In genomic region chr2:128309341-128310093, GRCh38 we compare ENCODE assay signal across 8 cellular contexts. TPM values are rescaled to one million over a fixed set of nuclear protein-coding genes. Genes with fewer than 3 reads are reported as not detected.
DNase-seq lines count a peak whose midpoint lies in the region; ATAC-seq, FAIRE-seq and TF ChIP-seq lines count a peak whose summit lies in the region.

No MANE protein-coding gene starts in this region.

- peaks cover 5% of the 10 kb centered on the region for H3K36me3 Mint-ChIP-seq in type B pancreatic cell

- H3K9me3 Mint-ChIP-seq in type B pancreatic cell, result no peaks in the 10 kb centered on the region

- TF ChIP-seq EP300 in HepG2 (IDR thresholded peaks at IDR 0.05; ENCODE audit: low read depth in 2 of 2, low read length in 2 of 2) (peak; percentile 11 to 93; a peak in 3 of 4 replicates), HepG2 (CRISPR knock-in tag; IDR thresholded peaks at IDR 0.05; ENCODE audit: borderline replicate concordance) (peak; percentile 94)

- peak; percentile 34 for TF ChIP-seq RAD21 in HepG2 (CRISPR knock-in tag; IDR thresholded peaks at IDR 0.05)

- ATAC-seq in HepG2 (peak; percentile 81), GM21825 (IDR thresholded peaks at IDR 0.05; ENCODE audit: unreplicated experiment) (no peak), GM21526 (IDR thresholded peaks at IDR 0.05; ENCODE audit: low FRiP score, unreplicated experiment) (no peak)

- peak overlapping the region; percentile 57 for H3K4me3 Mint-ChIP-seq in type B pancreatic cell

- peaks cover 96% of the 10 kb centered on the region for H4K20me1 ChIP-seq in HepG2 (ENCODE audit: insufficient read depth, low read length)

- H3K4me1 ChIP-seq in HepG2 (ENCODE audit: insufficient read depth, low read length), result peaks cover 100% of the 10 kb centered on the region

- peaks cover 97% of the 10 kb centered on the region for H3K79me2 ChIP-seq in HepG2 (ENCODE audit: insufficient read depth, low read length)

- POLR2A ChIA-PET in HepG2 (lab: Yijun Ruan, JAX), result interaction anchor here (0.6 to 2.8 kb wide), 16 partner anchors 7 to 452 kb away, joined by 3 to 12 read pairs (median 4); partner anchors contain the start of genes SAP130 and UGGT1

- intact Hi-C loops in HepG2 (cut with micrococcal nuclease; ENCODE audit: unreplicated experiment), result loop anchor here (1.0 to 5.0 kb wide), 7 partner anchors 8 to 282 kb away; partner anchors contain the start of gene SAP130

- TF ChIP-seq CTCF in HepG2 (CRISPR knock-in tag; IDR thresholded peaks at IDR 0.05), result peak; percentile 58
- TF ChIP-seq CTCF in type B pancreatic cell (conservative IDR thresholded peaks at IDR 0.05), result no peak
- TF ChIP-seq CTCF in D721Med (IDR thresholded peaks at IDR 0.05; ENCODE audit: insufficient read depth, missing control alignments), result no peak

- peak overlapping the region; percentile 80 for H3K27ac Mint-ChIP-seq in type B pancreatic cell

- no TSS peak for BruUV-seq in HepG2 (replicated peaks; lab: Mats Ljungman, UMichigan)

- peak in 1 of 2 experiments; percentile 54; a peak in 1 of 4 replicates for TF ChIP-seq POLR2A in HepG2 (IDR thresholded peaks at IDR 0.05; ENCODE audit: insufficient read depth in 1 of 2, low read depth in 2 of 2, low read length in 2 of 2)

- DNase-seq in activated T-cell treated with anti-CD3 and anti-CD28 coated beads, Interleukin-2, amount 50 U/mL, for 1 hour, result peak; percentile 10
- DNase-seq in activated T-cell treated with anti-CD3 and anti-CD28 coated beads, Interleukin-2, amount 50 U/mL, for 48 hours, result no peak
- peak; percentile 9 for DNase-seq in activated naive CD4-positive, alpha-beta T cell treated with anti-CD3 and anti-CD28 coated beads, Interleukin-2, amount 50 U/mL, for 16 hours
- DNase-seq in HepG2 (ENCODE audit: low spot score), result peak; percentile 97
- no peak for DNase-seq in type B pancreatic cell (ENCODE audit: extremely low spot score, unreplicated experiment)
- DNase-seq in D721Med (ENCODE audit: insufficient read length, low spot score), result no peak

- H3K9me3 ChIP-seq in HepG2 (ENCODE audit: low read length), result no peaks in the 10 kb centered on the region

- peaks cover 25 to 63% of the 10 kb centered on the region in 2 experiments; a peak in 4 of 5 replicates for H3K36me3 ChIP-seq in HepG2 (replicated peaks in 1 of 2; ENCODE audit: control insufficient read depth in 1 of 2, insufficient read depth in 2 of 2, low read length in 2 of 2)

- peak overlapping the region in 1 of 3 experiments; percentile 31; a peak in 1 of 6 replicates for H3K4me3 ChIP-seq in HepG2 (replicated peaks in 1 of 3; ENCODE audit: insufficient read depth in 1 of 3, low read depth in 2 of 3, low read length in 3 of 3)

- CTCF ChIA-PET in HepG2 (lab: Yijun Ruan, JAX; ENCODE audit: low intra/inter-chr PET ratio, low total read pairs), result interaction anchor here (1.2 kb wide), 1 partner anchor 12 kb away, joined by 4 read pairs; no protein-coding TSS in a partner anchor

- FAIRE-seq in HepG2 (lab: Jason Lieb, UNC) (peak; percentile 95), D721Med (lab: Jason Lieb, UNC) (no peak)

- H3K27me3 ChIP-seq in HepG2 (ENCODE audit: control insufficient read depth in 1 of 2, insufficient read depth in 2 of 2, low read length in 2 of 2), result no peaks in the 10 kb centered on the region

- H2AFZ ChIP-seq in HepG2 (ENCODE audit: low read length), result no peak overlapping the region

- in situ Hi-C loops in HepG2 (cut with HindIII; ENCODE audit: extremely low pct_ligation_motif_present, low pct_unique_long_range_greater_than_20kb), result loop anchor here (5.0 kb wide), 2 partner anchors 137 to 247 kb away; no protein-coding TSS in a partner anchor

- peak overlapping the region; percentile 24 for H3K9ac ChIP-seq in HepG2 (ENCODE audit: insufficient read depth, low read depth, low read length)

- peak overlapping the region; percentile 66 for H3K27ac ChIP-seq in HepG2 (ENCODE audit: extremely low read length, insufficient read depth, low read length)

- no peaks in the 10 kb centered on the region for H3K27me3 Mint-ChIP-seq in type B pancreatic cell

- peaks cover 66% of the 10 kb centered on the region for H3K4me1 Mint-ChIP-seq in type B pancreatic cell (ENCODE audit: unreplicated experiment)

- peak overlapping the region; percentile 52 for H3K4me2 ChIP-seq in HepG2 (ENCODE audit: low read depth, low read length)

- 5% methylated on average over 4 of the region's 18 CpGs for WGBS in HepG2 (ENCODE audit: low lambda C conversion rate)

TF ChIP-seq in HepG2, 621 proteins besides CTCF, POLR2A, EP300 and RAD21 (continues in another document):
- TF ChIP-seq, protein P1, sequence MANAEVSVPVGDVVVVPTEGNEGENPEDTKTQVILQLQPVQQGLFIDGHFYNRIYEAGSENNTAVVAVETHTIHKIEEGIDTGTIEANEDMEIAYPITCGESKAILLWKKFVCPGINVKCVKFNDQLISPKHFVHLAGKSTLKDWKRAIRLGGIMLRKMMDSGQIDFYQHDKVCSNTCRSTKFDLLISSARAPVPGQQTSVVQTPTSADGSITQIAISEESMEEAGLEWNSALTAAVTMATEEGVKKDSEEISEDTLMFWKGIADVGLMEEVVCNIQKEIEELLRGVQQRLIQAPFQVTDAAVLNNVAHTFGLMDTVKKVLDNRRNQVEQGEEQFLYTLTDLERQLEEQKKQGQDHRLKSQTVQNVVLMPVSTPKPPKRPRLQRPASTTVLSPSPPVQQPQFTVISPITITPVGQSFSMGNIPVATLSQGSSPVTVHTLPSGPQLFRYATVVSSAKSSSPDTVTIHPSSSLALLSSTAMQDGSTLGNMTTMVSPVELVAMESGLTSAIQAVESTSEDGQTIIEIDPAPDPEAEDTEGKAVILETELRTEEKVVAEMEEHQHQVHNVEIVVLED (CRISPR knock-in tag; IDR thresholded peaks at IDR 0.05; ENCODE audit: borderline replicate concordance), result peak; percentile 71; the same call in 1 of the 2 replicates
- TF ChIP-seq PRDM15 (CRISPR knock-in tag; IDR thresholded peaks at IDR 0.05), result peak; percentile 91

RNA-seq across cellular contexts. Expression of gene HS6ST1, which starts 9.2 kb away (rescaled TPM):
- total RNA-seq in HepG2 (2016; rRNA removed; fragmentation: Illumina TruSeq; extraction: Trizol) (68.4 and 84.6 TPM in 2 replicates), type B pancreatic cell (ENCODE audit: low replicate concordance) (64.9 and 75.2 TPM in 2 replicates)
- 8.0 TPM in 2 replicates for total RNA-seq in HepG2 (2016; cell fraction: cytosol; rRNA removed; fragmentation: Illumina TruSeq; extraction: Trizol; ENCODE audit: low read depth)
- 60.2 and 86.4 TPM in 2 replicates for total RNA-seq in HepG2 (2016; cell fraction: insoluble cytoplasmic fraction; rRNA removed; fragmentation: Illumina TruSeq; extraction: Trizol)
- total RNA-seq in HepG2 (2016; cell fraction: membrane; rRNA removed; fragmentation: Illumina TruSeq; extraction: Trizol), result 38.4 and 40.3 TPM in 2 replicates
- 59.1 and 66.3 TPM in 2 replicates for total RNA-seq in HepG2 (2016; cell fraction: nucleus; rRNA removed; fragmentation: Illumina TruSeq; extraction: Trizol)
- polyA plus RNA-seq in HepG2 (2011; rRNA removed), result 34.5 and 42.2 TPM in 2 replicates
- 35.2 and 53.7 TPM in 2 replicates for polyA plus RNA-seq in HepG2 (2011; cell fraction: cytosol; rRNA removed)
- polyA plus RNA-seq in HepG2 (2011; cell fraction: nucleus; rRNA removed), result 38.8 and 44.3 TPM in 2 replicates
- polyA plus RNA-seq in HepG2 (2012), result 50.2 and 79.5 TPM in 2 replicates
- 5.2 and 5.6 TPM in 2 replicates for polyA plus RNA-seq in HepG2 (2016; cell fraction: cytosol; fragmentation: Illumina TruSeq; extraction: Trizol; ENCODE audit: low read depth)
- 70.3 and 83.1 TPM in 2 replicates for polyA plus RNA-seq in HepG2 (2016; cell fraction: insoluble cytoplasmic fraction; fragmentation: Illumina TruSeq; extraction: Trizol; ENCODE audit: low read depth)
- polyA plus RNA-seq in HepG2 (2016; cell fraction: membrane; fragmentation: Illumina TruSeq; extraction: Trizol; ENCODE audit: low read depth), result 24.6 and 27.0 TPM in 2 replicates
- polyA plus RNA-seq in HepG2 (2016; cell fraction: nucleus; fragmentation: Illumina TruSeq; extraction: Trizol; ENCODE audit: insufficient read depth, low read depth), result 106 and 113 TPM in 2 replicates
- 7.6 and 148 TPM in 2 replicates for polyA minus RNA-seq in HepG2 (2011; rRNA and poly(A)+ RNA removed; ENCODE audit: low replicate concordance)
- 47.4 and 52.3 TPM in 2 replicates for polyA minus RNA-seq in HepG2 (2011; cell fraction: cytosol; rRNA and poly(A)+ RNA removed)
- 39.0 and 60.8 TPM in 2 replicates for polyA minus RNA-seq in HepG2 (2011; cell fraction: nucleus; rRNA and poly(A)+ RNA removed)

Comparison
In these comparisons a context has a peak if more than half of its experiments do, and no peak if none do; other contexts are left out.
1. DNase-seq: peak in activated T-cell treated with anti-CD3 and anti-CD28 coated beads, Interleukin-2, amount 50 U/mL, for 1 hour (single experiment), activated naive CD4-positive, alpha-beta T cell treated with anti-CD3 and anti-CD28 coated beads, Interleukin-2, amount 50 U/mL, for 16 hours (single experiment) and HepG2 (single experiment); none in activated T-cell treated with anti-CD3 and anti-CD28 coated beads, Interleukin-2, amount 50 U/mL, for 48 hours (0 of 2), type B pancreatic cell (single experiment) and D721Med (single experiment).